Comparison of ENCODE assay signal across 11 cellular contexts in genomic region chr9:107246259-107247254, GRCh38. TPM values are rescaled to one million over a fixed set of nuclear protein-coding genes. Genes with fewer than 3 reads are reported as not detected.
DNase-seq lines count a peak whose midpoint lies in the region; TF ChIP-seq lines count a peak whose summit lies in the region.
"Had no signal": no experiment of that assay in that cellular context is flagged by ENCODE, and none has a peak within 500 bp of the region (broad histone marks: within the 10 kb centered on the region; RNA-seq: fewer than 3 reads in every experiment).

No MANE protein-coding gene starts in this region.

- H3K27ac Mint-ChIP-seq in activated CD4-positive, alpha-beta T cell treated with anti-CD3 and anti-CD28 coated beads, Interleukin-2, amount 10 ng/mL, durations not matched to agents 7 days and 5 days, result peak overlapping the region; percentile 78
- no peak overlapping the region for H3K27ac Mint-ChIP-seq in chondrocyte (ENCODE audit: unreplicated experiment)
- H3K27ac Mint-ChIP-seq: B cell had no signal

- H4K8ac ChIP-seq in neuronal stem cell (ENCODE audit: low read depth, low read length), result no peak overlapping the region

- no peaks in the 10 kb centered on the region for H3K9me3 ChIP-seq in neuronal stem cell (replicated peaks in 1 of 2; ENCODE audit: control insufficient read depth in 2 of 2, insufficient read depth in 1 of 2, low read depth in 1 of 2, low read length in 2 of 2)
- H3K9me3 ChIP-seq in MG63, result no peaks in the 10 kb centered on the region

- TF ChIP-seq CTCF in chondrocyte (IDR thresholded peaks at IDR 0.05), result peak; percentile 36

- peak overlapping the region; percentile 11 for H2BK120ac ChIP-seq in neuronal stem cell (ENCODE audit: low read depth, low read length)

- no peak overlapping the region for H3K4me2 ChIP-seq in neuronal stem cell (ENCODE audit: insufficient read depth, low read length, poor library complexity, severe bottlenecking)

- CTCF ChIA-PET in activated CD4-positive, alpha-beta T cell treated with anti-CD3 and anti-CD28 coated beads, Interleukin-2, amount 10 ng/mL, durations not matched to agents 7 days and 5 days (lab: Charles Lee), result no interaction called here

- H3K4me1 ChIP-seq in neuronal stem cell (ENCODE audit: control insufficient read depth in 2 of 2, insufficient read depth in 1 of 2, low read depth in 1 of 2, low read length in 2 of 2), result peaks cover 6 to 7% of the 10 kb centered on the region in 2 donors

- WGBS in neuronal stem cell (ENCODE audit: extremely low coverage in 2 of 2, insufficient read length in 2 of 2, insufficient replicate concordance in 1 of 2), 2 donors, result no CpG with 5 or more reads among the region's 5 CpGs

- no peaks in the 10 kb centered on the region for H3K36me3 Mint-ChIP-seq in activated CD4-positive, alpha-beta T cell treated with anti-CD3 and anti-CD28 coated beads, Interleukin-2, amount 10 ng/mL, durations not matched to agents 7 days and 5 days (ENCODE audit: low read depth)
- H3K36me3 Mint-ChIP-seq in chondrocyte (ENCODE audit: low read depth), result no peaks in the 10 kb centered on the region

- H3K9ac ChIP-seq in neuronal stem cell (ENCODE audit: low read depth, low read length, poor library complexity), result no peak overlapping the region

- peaks cover 23% of the 10 kb centered on the region for H3K4me1 Mint-ChIP-seq in activated CD4-positive, alpha-beta T cell treated with anti-CD3 and anti-CD28 coated beads, Interleukin-2, amount 10 ng/mL, durations not matched to agents 7 days and 5 days
- H3K4me1 Mint-ChIP-seq in chondrocyte (ENCODE audit: low read depth), result peaks cover 51% of the 10 kb centered on the region

- H3K18ac ChIP-seq in neuronal stem cell (ENCODE audit: low read length), result no peak overlapping the region

- H2BK12ac ChIP-seq in neuronal stem cell (ENCODE audit: low read length), result no peak overlapping the region

- no peak overlapping the region for H4K91ac ChIP-seq in neuronal stem cell (ENCODE audit: low read depth, low read length, poor library complexity)

- H3K4me3 ChIP-seq in neuronal stem cell (ENCODE audit: low read length in 2 of 2), result no peak overlapping the region
- no peak overlapping the region for H3K4me3 ChIP-seq in MG63

- H3K4ac ChIP-seq in neuronal stem cell (ENCODE audit: low read length), result no peak overlapping the region

- peak; percentile 27 for DNase-seq in activated CD4-positive, alpha-beta T cell treated with anti-CD3 and anti-CD28 coated beads, Interleukin-2, amount 10 ng/mL, durations not matched to agents 7 days and 5 days
- DNase-seq in activated CD4-positive, alpha-beta T cell treated with anti-CD3 and anti-CD28 coated beads for 1 hour, result no peak
- DNase-seq in NCI-H69 (lab: John Stamatoyannopoulos, UW) (peak; percentile 61), chondrocyte (ENCODE audit: low spot score) (no peak), neuronal stem cell (ENCODE audit: low spot score) (no peak), HPDE6-E6E7 (ENCODE audit: extremely low spot score) (no peak), MG63 (no peak), iPS-NIHi11 (ENCODE audit: low spot score) (no peak)
- DNase-seq: activated gamma-delta T cell treated with Interleukin-2 at 50 U/mL for 16 hours; effector CD4-positive, alpha-beta T cell had no signal

- POLR2A ChIA-PET in activated CD4-positive, alpha-beta T cell treated with anti-CD3 and anti-CD28 coated beads, Interleukin-2, amount 10 ng/mL, durations not matched to agents 7 days and 5 days (lab: Charles Lee), result no interaction called here

- H3K27ac ChIP-seq in neuronal stem cell (replicated peaks; ENCODE audit: low read length), result no peak overlapping the region

- H3K27me3 ChIP-seq in neuronal stem cell (ENCODE audit: control insufficient read depth in 3 of 3, insufficient read depth in 3 of 3, low read depth in 1 of 3, low read length in 3 of 3) (no peaks in the 10 kb centered on the region), MG63 (no peaks in the 10 kb centered on the region)

- H2AK5ac ChIP-seq in neuronal stem cell (ENCODE audit: low read depth, low read length), result peak overlapping the region; percentile 64

- H3K36me3 ChIP-seq in neuronal stem cell (replicated peaks in 1 of 2; ENCODE audit: control insufficient read depth in 2 of 2, insufficient read depth in 2 of 2, low read length in 2 of 2) (no peaks in the 10 kb centered on the region), MG63 (no peaks in the 10 kb centered on the region)

- no peaks in the 10 kb centered on the region for H3K27me3 Mint-ChIP-seq in activated CD4-positive, alpha-beta T cell treated with anti-CD3 and anti-CD28 coated beads, Interleukin-2, amount 10 ng/mL, durations not matched to agents 7 days and 5 days
- no peaks in the 10 kb centered on the region for H3K27me3 Mint-ChIP-seq in chondrocyte (ENCODE audit: low read depth)

- H3K14ac ChIP-seq in neuronal stem cell (ENCODE audit: low read length), result no peak overlapping the region

- no peak overlapping the region for H3K23ac ChIP-seq in neuronal stem cell (ENCODE audit: low read depth, low read length, poor library complexity)

- peaks cover 2% of the 10 kb centered on the region for H3K9me3 Mint-ChIP-seq in activated CD4-positive, alpha-beta T cell treated with anti-CD3 and anti-CD28 coated beads, Interleukin-2, amount 10 ng/mL, durations not matched to agents 7 days and 5 days
- H3K9me3 Mint-ChIP-seq in chondrocyte (ENCODE audit: low read depth), result no peaks in the 10 kb centered on the region

- no peaks in the 10 kb centered on the region for H3K79me1 ChIP-seq in neuronal stem cell (ENCODE audit: low read depth, low read length)

- H2BK5ac ChIP-seq in neuronal stem cell (ENCODE audit: low read length), result no peak overlapping the region

- H2BK15ac ChIP-seq in neuronal stem cell (ENCODE audit: low read length), result peak overlapping the region; percentile 20

- peak overlapping the region; percentile 49 for H2AFZ ChIP-seq in neuronal stem cell (ENCODE audit: low read length)

- H3K4me3 Mint-ChIP-seq in activated CD4-positive, alpha-beta T cell treated with anti-CD3 and anti-CD28 coated beads, Interleukin-2, amount 10 ng/mL, durations not matched to agents 7 days and 5 days, result no peak overlapping the region
- H3K4me3 Mint-ChIP-seq in chondrocyte (ENCODE audit: unreplicated experiment), result no peak overlapping the region
- H3K4me3 Mint-ChIP-seq: B cell had no signal

RNA-seq across cellular contexts. Expression of gene RAD23B, which starts 36.5 kb away (rescaled TPM):
- total RNA-seq in activated CD4-positive, alpha-beta T cell treated with anti-CD3 and anti-CD28 coated beads, Interleukin-2, amount 10 ng/mL, durations not matched to agents 7 days and 5 days, result 100 to 1,000 TPM in 1 of 2 experiments, 10 to 100 TPM in 1; 89.7 to 116 TPM
- 114 to 127 TPM (median 124 TPM) in 3 replicates for total RNA-seq in chondrocyte
- polyA plus RNA-seq in neuronal stem cell (2013, experiment 1 of 2), result 166 TPM
- 182 TPM for polyA plus RNA-seq in neuronal stem cell (2013, experiment 2 of 2)
- total RNA-seq in MG63 (2014; rRNA removed; shearing (Covaris generic); ENCODE audit: low replicate concordance), result 166 and 169 TPM in 2 replicates

Comparison
In these comparisons a context has a peak if more than half of its experiments do, and no peak if none do; other contexts are left out.
1. DNase-seq: peak in activated CD4-positive, alpha-beta T cell treated with anti-CD3 and anti-CD28 coated beads, Interleukin-2, amount 10 ng/mL, durations not matched to agents 7 days and 5 days (single experiment) and NCI-H69 (single experiment); none in activated CD4-positive, alpha-beta T cell treated with anti-CD3 and anti-CD28 coated beads for 1 hour (single experiment), chondrocyte (single experiment), neuronal stem cell (single experiment), HPDE6-E6E7 (single experiment), MG63 (single experiment) and iPS-NIHi11 (single experiment).